In the genomic region with DNA sequence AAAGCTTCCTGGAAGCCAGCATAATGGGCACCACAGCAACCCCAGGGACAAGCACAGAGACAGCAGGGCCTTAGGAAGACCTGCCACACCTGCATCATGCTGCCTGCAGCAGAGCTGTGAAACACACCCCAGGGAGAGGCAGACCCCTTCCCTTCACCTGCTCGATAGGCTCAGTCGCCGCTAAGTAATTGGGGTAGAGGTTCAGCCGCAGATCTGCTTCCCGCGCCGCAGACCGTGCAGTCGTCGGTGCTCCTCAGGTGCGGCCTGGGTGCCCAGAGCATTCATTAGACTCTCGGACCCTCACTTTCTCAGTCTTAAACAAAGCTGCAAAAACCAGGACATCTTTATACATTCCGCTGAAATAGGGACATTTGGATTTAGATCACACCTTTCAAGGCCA, we compare ENCODE assay signal across 33 cellular contexts.
"Had no signal": no experiment of that assay in that cellular context is flagged by ENCODE, and none has a peak within 500 bp of the region (broad histone marks: within the 10 kb centered on the region; RNA-seq: fewer than 3 reads in every experiment).

No MANE protein-coding gene starts in this region.

- H3K4me1 ChIP-seq: breast epithelium had no signal

- H3K9me3 Mint-ChIP-seq: activated CD8-positive, alpha-beta T cell treated with anti-CD3 and anti-CD28 coated beads for 36 hours; activated naive CD4-positive, alpha-beta T cell treated with anti-CD3 and anti-CD28 coated beads for 36 hours; activated naive CD4-positive, alpha-beta T cell treated with anti-CD3 and anti-CD28 coated beads, Interleukin-2, amount 50 U/mL, for 24 hours; activated naive CD8-positive, alpha-beta T cell treated with anti-CD3 and anti-CD28 coated beads for 36 hours; activated naive CD8-positive, alpha-beta T cell treated with anti-CD3 and anti-CD28 coated beads, Interleukin-2, amount 50 U/mL, for 24 hours; activated T-helper 1 cell treated with anti-CD3 and anti-CD28 coated beads, Interleukin-12 subunit alpha, Interleukin-12 subunit beta, Interleukin-2, Interleukin-4 antibody, amounts not matched to agents 30 ng/mL and 10 ng/mL and 1 ng/mL, durations not matched to agents 14 hours and 24 hours and 36 hours; activated T-helper 2 cell treated with anti-CD3 and anti-CD28 coated beads, Interferon-gamma antibody, Interleukin-2, Interleukin-4, amounts not matched to agents 10 μg/mL and 5 μg/mL and 100 μg/mL, durations not matched to agents 14 hours and 24 hours and 36 hours; dendritic cell treated with granulocyte-macrophage colony-stimulating factor and Interleukin-4, amounts not matched to agents 40 ng/mL and 50 ng/mL, for 4 days; endodermal cell had no signal

- H3K9me3 ChIP-seq: adrenal gland, ascending aorta, breast epithelium, gastrocnemius medialis had no signal

- H3K36me3 ChIP-seq: breast epithelium, cardiac muscle cell, gastrocnemius medialis had no signal

- H3K27ac ChIP-seq: adrenal gland, ascending aorta, breast epithelium, cardiac muscle cell, coronary artery, dorsolateral prefrontal cortex, gastrocnemius medialis had no signal

- ATAC-seq: activated CD8-positive, alpha-beta T cell treated with anti-CD3 and anti-CD28 coated beads for 36 hours; activated naive CD8-positive, alpha-beta T cell treated with anti-CD3 and anti-CD28 coated beads, Interleukin-2, amount 50 U/mL, for 24 hours; esophagus mucosa; gastrocnemius medialis had no signal

- H3K27ac Mint-ChIP-seq: activated CD8-positive, alpha-beta T cell treated with anti-CD3 and anti-CD28 coated beads for 36 hours; activated naive CD4-positive, alpha-beta T cell treated with anti-CD3 and anti-CD28 coated beads for 36 hours; activated naive CD8-positive, alpha-beta T cell treated with anti-CD3 and anti-CD28 coated beads for 36 hours; activated naive CD8-positive, alpha-beta T cell treated with anti-CD3 and anti-CD28 coated beads, Interleukin-2, amount 50 U/mL, for 24 hours; activated T-helper 1 cell treated with anti-CD3 and anti-CD28 coated beads, Interleukin-12 subunit alpha, Interleukin-12 subunit beta, Interleukin-2, Interleukin-4 antibody, amounts not matched to agents 30 ng/mL and 10 ng/mL and 1 ng/mL, durations not matched to agents 14 hours and 24 hours and 36 hours; activated T-helper 2 cell treated with anti-CD3 and anti-CD28 coated beads, Interferon-gamma antibody, Interleukin-2, Interleukin-4, amounts not matched to agents 10 μg/mL and 5 μg/mL and 100 μg/mL, durations not matched to agents 14 hours and 24 hours and 36 hours; brain; dendritic cell treated with granulocyte-macrophage colony-stimulating factor and Interleukin-4, amounts not matched to agents 40 ng/mL and 50 ng/mL, for 4 days; endodermal cell had no signal

- H3K4me3 ChIP-seq: adrenal gland, ascending aorta, breast epithelium, cardiac muscle cell, coronary artery, gastrocnemius medialis had no signal

- H3K27me3 ChIP-seq: adrenal gland, ascending aorta, breast epithelium, dorsolateral prefrontal cortex, gastrocnemius medialis had no signal

- DNase-seq: activated CD4-positive, alpha-beta T cell treated with anti-CD3 and anti-CD28 coated beads for 4 hours; activated CD4-positive, alpha-beta T cell treated with anti-CD3 and anti-CD28 coated beads, Interleukin-2, amount 50 U/mL, for 1 hour; activated CD4-positive, alpha-beta T cell treated with anti-CD3 and anti-CD28 coated beads, Interleukin-2, amount 50 U/mL, for 48 hours; activated CD4-positive, CD25-positive, alpha-beta regulatory T cell; activated CD4-positive, CD25-positive, alpha-beta regulatory T cell treated with anti-CD3 and anti-CD28 coated beads, Interleukin-2, amount 50 U/mL, for 72 hours; activated CD8-positive, alpha-beta memory T cell treated with anti-CD3 and anti-CD28 coated beads for 24 hours; activated CD8-positive, alpha-beta T cell treated with anti-CD3 and anti-CD28 coated beads for 36 hours; activated effector memory CD4-positive, alpha-beta T cell treated with anti-CD3 and anti-CD28 coated beads, Interleukin-2, amount 50 U/mL, for 16 hours; activated naive CD4-positive, alpha-beta T cell treated with anti-CD3 and anti-CD28 coated beads for 36 hours; activated naive CD8-positive, alpha-beta T cell treated with anti-CD3 and anti-CD28 coated beads for 36 hours; activated naive CD8-positive, alpha-beta T cell treated with anti-CD3 and anti-CD28 coated beads, Interleukin-2, amount 50 U/mL, for 24 hours; activated T-cell treated with anti-CD3 and anti-CD28 coated beads, Interleukin-2, amount 50 U/mL, for 1 hour; activated T-cell treated with anti-CD3 and anti-CD28 coated beads, Interleukin-2, amount 50 U/mL, for 48 hours; adrenal gland; central memory CD4-positive, alpha-beta T cell; cerebellar nuclear complex; dorsolateral prefrontal cortex; effector memory CD4-positive, alpha-beta T cell; endodermal cell; foreskin fibroblast; gastrocnemius medialis; glutamatergic neuron; T-helper 2 cell had no signal

- H3K4me3 Mint-ChIP-seq: activated CD8-positive, alpha-beta T cell treated with anti-CD3 and anti-CD28 coated beads for 36 hours; activated naive CD4-positive, alpha-beta T cell treated with anti-CD3 and anti-CD28 coated beads for 36 hours; activated naive CD8-positive, alpha-beta T cell treated with anti-CD3 and anti-CD28 coated beads for 36 hours; activated naive CD8-positive, alpha-beta T cell treated with anti-CD3 and anti-CD28 coated beads, Interleukin-2, amount 50 U/mL, for 24 hours; activated T-helper 1 cell treated with anti-CD3 and anti-CD28 coated beads, Interleukin-12 subunit alpha, Interleukin-12 subunit beta, Interleukin-2, Interleukin-4 antibody, amounts not matched to agents 30 ng/mL and 10 ng/mL and 1 ng/mL, durations not matched to agents 14 hours and 24 hours and 36 hours; dendritic cell treated with granulocyte-macrophage colony-stimulating factor and Interleukin-4, amounts not matched to agents 40 ng/mL and 50 ng/mL, for 4 days; endodermal cell had no signal

- H3K27me3 Mint-ChIP-seq: activated naive CD4-positive, alpha-beta T cell treated with anti-CD3 and anti-CD28 coated beads, Interleukin-2, amount 50 U/mL, for 24 hours had no signal
